Comparison of ENCODE assay signal across 12 cellular contexts in genomic region chr6:156827382-156827781, GRCh38. TPM values are rescaled to one million over a fixed set of nuclear protein-coding genes. Genes with fewer than 3 reads are reported as not detected.
DNase-seq lines count a peak whose midpoint lies in the region; ATAC-seq and TF ChIP-seq lines count a peak whose summit lies in the region.
"Had no signal": no experiment of that assay in that cellular context is flagged by ENCODE, and none has a peak within 500 bp of the region (broad histone marks: within the 10 kb centered on the region; RNA-seq: fewer than 3 reads in every experiment).

No MANE protein-coding gene starts in this region.

- H3K9me3 ChIP-seq in mesodermal cell (ENCODE audit: control insufficient read depth, low read length) (no peaks in the 10 kb centered on the region), vagina (no peaks in the 10 kb centered on the region)
- H3K9me3 ChIP-seq: SJCRH30 had no signal

- intact Hi-C loops in vagina (cut with DNase I) = no loop called here

- no peak for DNase-seq in activated naive CD8-positive, alpha-beta T cell treated with anti-CD3 and anti-CD28 coated beads, Interleukin-2, amount 10 ng/mL, durations not matched to agents 7 days and 5 days
- DNase-seq in activated naive CD8-positive, alpha-beta T cell treated with anti-CD3 and anti-CD28 coated beads for 36 hours = no peak
- no peak for DNase-seq in coronary artery (ENCODE audit: low spot score)
- DNase-seq in vagina (ENCODE audit: extremely low spot score in 2 of 2) = no peak
- no peak for DNase-seq in NCI-H1417 treated with DMSO at 0.1 percent for 48 hours (lab: John Stamatoyannopoulos, UW)
- DNase-seq in NCI-H82 (lab: John Stamatoyannopoulos, UW) = no peak
- no peak for DNase-seq in effector CD4-positive, alpha-beta T cell
- DNase-seq: NCI-H187, occipital lobe had no signal

- no peaks in the 10 kb centered on the region for H3K9me3 Mint-ChIP-seq in activated naive CD8-positive, alpha-beta T cell treated with anti-CD3 and anti-CD28 coated beads, Interleukin-2, amount 10 ng/mL, durations not matched to agents 7 days and 5 days
- H3K9me3 Mint-ChIP-seq in activated naive CD8-positive, alpha-beta T cell treated with anti-CD3 and anti-CD28 coated beads for 36 hours = no peaks in the 10 kb centered on the region

- no peak overlapping the region for H3K4me3 ChIP-seq in coronary artery
- H3K4me3 ChIP-seq in mesodermal cell (ENCODE audit: extremely low read depth, insufficient read depth, low read length, poor library complexity, severe bottlenecking) = no peak overlapping the region
- H3K4me3 ChIP-seq in vagina = no peak overlapping the region
- H3K4me3 ChIP-seq: cardiac muscle cell, SJCRH30 had no signal

- peak overlapping the region; percentile 24 to 62 for H3K27ac ChIP-seq in coronary artery
- H3K27ac ChIP-seq in mesodermal cell (ENCODE audit: low read depth, low read length, severe bottlenecking) = peak overlapping the region; percentile 69
- peak overlapping the region; percentile 61 for H3K27ac ChIP-seq in vagina

- H3K27me3 Mint-ChIP-seq in activated naive CD8-positive, alpha-beta T cell treated with anti-CD3 and anti-CD28 coated beads, Interleukin-2, amount 10 ng/mL, durations not matched to agents 7 days and 5 days = no peaks in the 10 kb centered on the region
- no peaks in the 10 kb centered on the region for H3K27me3 Mint-ChIP-seq in activated naive CD8-positive, alpha-beta T cell treated with anti-CD3 and anti-CD28 coated beads for 36 hours

- peaks cover 25% of the 10 kb centered on the region for H3K4me1 Mint-ChIP-seq in activated naive CD8-positive, alpha-beta T cell treated with anti-CD3 and anti-CD28 coated beads, Interleukin-2, amount 10 ng/mL, durations not matched to agents 7 days and 5 days
- H3K4me1 Mint-ChIP-seq in activated naive CD8-positive, alpha-beta T cell treated with anti-CD3 and anti-CD28 coated beads for 36 hours = peaks cover 65% of the 10 kb centered on the region

- H3K4me1 ChIP-seq in mesodermal cell (ENCODE audit: control insufficient read depth, insufficient read depth, low read length, poor library complexity, severe bottlenecking) = peaks cover 22% of the 10 kb centered on the region
- H3K4me1 ChIP-seq in vagina = peaks cover 76% of the 10 kb centered on the region

- TF ChIP-seq CTCF in coronary artery (IDR thresholded peaks at IDR 0.05) = no peak
- TF ChIP-seq CTCF in vagina (IDR thresholded peaks at IDR 0.05) = no peak

- no peak for ATAC-seq in activated naive CD8-positive, alpha-beta T cell treated with anti-CD3 and anti-CD28 coated beads, Interleukin-2, amount 10 ng/mL, durations not matched to agents 7 days and 5 days (ENCODE audit: low read depth)

- peak overlapping the region; percentile 61 for H3K27ac Mint-ChIP-seq in activated naive CD8-positive, alpha-beta T cell treated with anti-CD3 and anti-CD28 coated beads, Interleukin-2, amount 10 ng/mL, durations not matched to agents 7 days and 5 days
- H3K27ac Mint-ChIP-seq in activated naive CD8-positive, alpha-beta T cell treated with anti-CD3 and anti-CD28 coated beads for 36 hours = no peak overlapping the region

- POLR2A ChIA-PET in activated naive CD8-positive, alpha-beta T cell treated with anti-CD3 and anti-CD28 coated beads, Interleukin-2, amount 10 ng/mL, durations not matched to agents 7 days and 5 days (lab: Charles Lee) = interaction anchor here (0.6 kb wide), 1 partner anchor 47 kb away, joined by 3 read pairs; no protein-coding TSS in a partner anchor

- H3K27me3 ChIP-seq in vagina = no peaks in the 10 kb centered on the region
- H3K27me3 ChIP-seq: cardiac muscle cell, SJCRH30 had no signal

- WGBS in mesodermal cell (ENCODE audit: insufficient coverage in 2 of 2), 2 experiments = 91 to 93% methylated on average over 3 of the region's 4 CpGs

- no peak for TF ChIP-seq POLR2A in vagina (IDR thresholded peaks at IDR 0.05)

- H3K4me3 Mint-ChIP-seq in activated naive CD8-positive, alpha-beta T cell treated with anti-CD3 and anti-CD28 coated beads, Interleukin-2, amount 10 ng/mL, durations not matched to agents 7 days and 5 days = no peak overlapping the region
- no peak overlapping the region for H3K4me3 Mint-ChIP-seq in activated naive CD8-positive, alpha-beta T cell treated with anti-CD3 and anti-CD28 coated beads for 36 hours

- H3K36me3 ChIP-seq in mesodermal cell (ENCODE audit: control insufficient read depth, insufficient read depth, low read length) (peaks cover 22% of the 10 kb centered on the region), vagina (no peaks in the 10 kb centered on the region)

- H3K36me3 Mint-ChIP-seq in activated naive CD8-positive, alpha-beta T cell treated with anti-CD3 and anti-CD28 coated beads, Interleukin-2, amount 10 ng/mL, durations not matched to agents 7 days and 5 days = peaks cover 18% of the 10 kb centered on the region
- H3K36me3 Mint-ChIP-seq in activated naive CD8-positive, alpha-beta T cell treated with anti-CD3 and anti-CD28 coated beads for 36 hours = peaks cover 17% of the 10 kb centered on the region

RNA-seq across cellular contexts. Expression of gene ARID1B, which starts 50.2 kb away (rescaled TPM):
- total RNA-seq in activated naive CD8-positive, alpha-beta T cell treated with anti-CD3 and anti-CD28 coated beads, Interleukin-2, amount 10 ng/mL, durations not matched to agents 7 days and 5 days = 10 to 100 TPM; 83.2 to 98.2 TPM
- 10 to 100 TPM; 40.6 to 41.5 TPM for total RNA-seq in activated naive CD8-positive, alpha-beta T cell treated with anti-CD3 and anti-CD28 coated beads for 36 hours
- 45.9 TPM for polyA plus RNA-seq in mesodermal cell (2013, experiment 1 of 2)
- polyA plus RNA-seq in mesodermal cell (2013, experiment 2 of 2) = 43.6 TPM
- total RNA-seq in vagina = 141 TPM
